ENCODE assay signal across 1 cellular context in genomic region chr1:227234998-227235405, GRCh38.
TF ChIP-seq lines count a peak whose summit lies in the region.

No MANE protein-coding gene starts in this region.

TF ChIP-seq in HEK293, 187 proteins besides CTCF, POLR2A, EP300 and RAD21 (continued from another document):
- TF ChIP-seq BCL6B (tag by site-specific recombination; IDR thresholded peaks at IDR 0.05), result peak; percentile 91
